Comparison of ENCODE assay signal across 9 cellular contexts in the genomic region with DNA sequence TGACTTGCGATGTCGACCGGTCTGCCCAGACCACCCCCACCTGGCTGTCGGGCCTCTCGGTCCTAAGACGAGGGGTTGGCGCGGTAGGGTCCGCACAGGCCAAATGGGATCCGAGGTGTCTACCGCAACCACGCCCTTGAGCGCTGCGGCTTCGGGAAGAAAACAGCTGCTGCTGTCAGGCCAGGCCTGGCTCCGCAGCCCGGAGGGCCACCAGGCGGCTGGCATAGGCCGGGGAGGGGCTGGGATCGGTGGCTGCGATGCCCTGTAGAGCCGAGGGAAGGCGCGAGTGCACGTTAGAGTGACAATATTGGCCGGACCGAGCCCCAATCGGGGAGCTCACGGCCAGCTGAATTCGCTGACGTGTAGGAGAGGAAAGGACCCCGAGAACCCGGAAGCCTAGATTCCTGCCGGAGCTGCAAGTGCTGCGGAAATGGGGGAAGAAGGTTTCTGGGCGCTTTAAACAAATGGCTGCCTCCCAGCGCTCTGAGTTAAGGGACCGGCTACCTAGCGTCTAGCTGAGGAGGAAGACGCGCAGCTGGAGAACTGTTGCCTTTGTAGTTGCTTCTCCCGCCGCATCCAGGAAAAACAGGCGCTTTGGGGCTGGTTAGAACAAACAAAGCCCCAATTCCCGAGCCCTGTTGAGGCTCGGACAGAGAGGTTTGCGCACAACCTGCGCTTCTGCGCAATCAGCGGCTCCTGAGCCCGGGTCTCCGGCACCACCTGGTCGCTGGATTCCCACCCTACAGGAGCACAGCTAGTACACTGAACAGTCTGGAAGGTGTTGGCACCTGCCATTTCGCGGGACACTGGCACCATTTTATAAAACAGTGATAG. TPM values are rescaled to one million over a fixed set of nuclear protein-coding genes. Genes with fewer than 3 reads are reported as not detected.
A peak's percentile ranks its signal among the peaks of the same experiment; 100 is the strongest.
DNase-seq lines count a peak whose midpoint lies in the region; FAIRE-seq and TF ChIP-seq lines count a peak whose summit lies in the region.
"Had no signal": no experiment of that assay in that cellular context is flagged by ENCODE, and none has a peak within 500 bp of the region (broad histone marks: within the 10 kb centered on the region; RNA-seq: fewer than 3 reads in every experiment).

No MANE protein-coding gene starts in this region.

- H2AFZ ChIP-seq in osteoblast (ENCODE audit: low read length): peak overlapping the region; percentile 81

- no peak overlapping the region for H3K27ac Mint-ChIP-seq in Caco-2 (ENCODE audit: unreplicated experiment)

- H3K4me3 ChIP-seq in NT2/D1 (ENCODE audit: insufficient read length, low read depth): peak overlapping the region; percentile 31
- H3K4me3 ChIP-seq in osteoblast (ENCODE audit: insufficient read depth, low read length): peak overlapping the region; percentile 61
- H3K4me3 ChIP-seq in Caco-2 (ENCODE audit: low read depth, low read length): no peak overlapping the region
- H3K4me3 ChIP-seq in effector memory CD4-positive, alpha-beta T cell (ENCODE audit: insufficient read depth, low read depth, low read length, poor library complexity, severe bottlenecking): no peak overlapping the region

- no peak for FAIRE-seq in D721Med (lab: Jason Lieb, UNC)
- no peak for FAIRE-seq in frontal cortex (lab: Jason Lieb, UNC)

- peaks cover 11% of the 10 kb centered on the region for H3K4me1 ChIP-seq in NT2/D1 (ENCODE audit: insufficient read depth, insufficient read length)
- H3K4me1 ChIP-seq in osteoblast (ENCODE audit: insufficient read depth, low read length): no peaks in the 10 kb centered on the region
- no peaks in the 10 kb centered on the region for H3K4me1 ChIP-seq in Caco-2
- no peaks in the 10 kb centered on the region for H3K4me1 ChIP-seq in effector memory CD4-positive, alpha-beta T cell (ENCODE audit: control insufficient read depth, insufficient read depth, low read length, poor library complexity, severe bottlenecking)

- TF ChIP-seq CTCF in D721Med (IDR thresholded peaks at IDR 0.05; ENCODE audit: insufficient read depth, missing control alignments) (peak; percentile 25), osteoblast (IDR thresholded peaks at IDR 0.05; ENCODE audit: extremely low read depth, low read depth, low read length) (no peak), Caco-2 (IDR thresholded peaks at IDR 0.05; ENCODE audit: insufficient read depth in 1 of 2, low read depth in 1 of 2, low read length in 1 of 2, severe bottlenecking in 1 of 2, unreplicated experiment in 1 of 2) (no peak)

- DNase-seq in D721Med (ENCODE audit: insufficient read length, low spot score) (no peak), NT2/D1 (ENCODE audit: low read depth, low spot score) (no peak), frontal cortex (ENCODE audit: low spot score in 2 of 2) (peak; percentile 77 to 85), osteoblast (ENCODE audit: insufficient read length, low spot score, missing footprints) (no peak), NCI-H446 (lab: John Stamatoyannopoulos, UW) (no peak), Caco-2 (no peak)
- no peak for DNase-seq in activated naive CD4-positive, alpha-beta T cell treated with anti-CD3 and anti-CD28 coated beads, Interleukin-2, amount 50 U/mL, for 16 hours
- DNase-seq in effector memory CD4-positive, alpha-beta T cell: no peak
- DNase-seq: activated gamma-delta T cell had no signal

- H3K36me3 ChIP-seq in NT2/D1 (ENCODE audit: insufficient read depth, insufficient read length, low read length) (no peaks in the 10 kb centered on the region), osteoblast (ENCODE audit: insufficient read depth, low read length) (no peaks in the 10 kb centered on the region), Caco-2 (ENCODE audit: control insufficient read depth, insufficient read depth, low read length) (no peaks in the 10 kb centered on the region)
- H3K36me3 ChIP-seq in effector memory CD4-positive, alpha-beta T cell (ENCODE audit: control insufficient read depth, insufficient read depth, low read length): no peaks in the 10 kb centered on the region

- no TSS peak for BruUV-seq in Caco-2 (replicated peaks; lab: Mats Ljungman, UMichigan)

- H4K20me1 ChIP-seq in osteoblast (ENCODE audit: insufficient read depth, low read length): no peaks in the 10 kb centered on the region

- peak overlapping the region; percentile 36 for H3K9ac ChIP-seq in NT2/D1 (ENCODE audit: insufficient read length, low read depth)

- H3K27me3 ChIP-seq in NT2/D1 (ENCODE audit: insufficient read depth, insufficient read length) (peaks cover 100% of the 10 kb centered on the region), osteoblast (ENCODE audit: insufficient read depth, low read length) (peaks cover 97% of the 10 kb centered on the region), Caco-2 (replicated peaks; ENCODE audit: control insufficient read depth, insufficient read depth, low read length) (no peaks in the 10 kb centered on the region)
- peaks cover 40% of the 10 kb centered on the region for H3K27me3 ChIP-seq in effector memory CD4-positive, alpha-beta T cell (replicated peaks; ENCODE audit: control insufficient read depth, insufficient read depth, low read length, poor library complexity, severe bottlenecking)

- no peaks in the 10 kb centered on the region for H3K27me3 Mint-ChIP-seq in Caco-2 (ENCODE audit: insufficient read depth, unreplicated experiment)

- H3K9me3 ChIP-seq in NT2/D1 (ENCODE audit: insufficient read depth, low read length) (peaks cover 10% of the 10 kb centered on the region; the same call in 1 of the 2 replicates), osteoblast (ENCODE audit: low read depth, low read length) (no peaks in the 10 kb centered on the region), Caco-2 (no peaks in the 10 kb centered on the region)
- H3K9me3 ChIP-seq in effector memory CD4-positive, alpha-beta T cell (ENCODE audit: control insufficient read depth, low read length): no peaks in the 10 kb centered on the region

- no peaks in the 10 kb centered on the region for H3K9me3 Mint-ChIP-seq in Caco-2 (ENCODE audit: unreplicated experiment)

- no peaks in the 10 kb centered on the region for H3K79me2 ChIP-seq in osteoblast (ENCODE audit: insufficient read depth, low read length)

- no peak overlapping the region for H3K4me3 Mint-ChIP-seq in Caco-2 (ENCODE audit: unreplicated experiment)

- CTCF ChIA-PET in Caco-2 (lab: Charles Lee): no interaction called here

- peak overlapping the region; percentile 77 for H3K4me2 ChIP-seq in osteoblast (ENCODE audit: insufficient read depth, low read length)

- H3K36me3 Mint-ChIP-seq in Caco-2 (ENCODE audit: insufficient read depth, unreplicated experiment): no peaks in the 10 kb centered on the region

- no peak overlapping the region for H3K27ac ChIP-seq in osteoblast (ENCODE audit: low read depth, low read length)
- H3K27ac ChIP-seq in effector memory CD4-positive, alpha-beta T cell (ENCODE audit: insufficient read depth, low read length, poor library complexity, severe bottlenecking): no peak overlapping the region

- POLR2A ChIA-PET in Caco-2 (lab: Charles Lee): no interaction called here

- H3K4me1 Mint-ChIP-seq in Caco-2 (ENCODE audit: low read depth, unreplicated experiment): no peaks in the 10 kb centered on the region

- intact Hi-C loops in Caco-2 (cut with micrococcal nuclease; ENCODE audit: unreplicated experiment): no loop called here

RNA-seq across cellular contexts. Expression of a gene that starts 14.0 kb away (rescaled TPM):
- 2.4 TPM for total RNA-seq in frontal cortex
- 0.29 and 0.72 TPM in 2 replicates for total RNA-seq in osteoblast
- not detected in 2 replicates for total RNA-seq in Caco-2 (2022)

RNA-seq across cellular contexts. Expression of a gene that starts 16.9 kb away (rescaled TPM):
- total RNA-seq in frontal cortex (20.0 TPM), osteoblast (2.1 and 3.6 TPM in 2 replicates), Caco-2 (2022) (not detected in 2 replicates)

Comparison
In these comparisons a context has a peak if more than half of its experiments do, and no peak if none do; other contexts are left out.
1. DNase-seq: peak in frontal cortex (2 of 2); none in D721Med (single experiment), NT2/D1 (single experiment), osteoblast (single experiment), NCI-H446 (0 of 2), Caco-2 (0 of 2), activated naive CD4-positive, alpha-beta T cell treated with anti-CD3 and anti-CD28 coated beads, Interleukin-2, amount 50 U/mL, for 16 hours (single experiment) and effector memory CD4-positive, alpha-beta T cell (0 of 3).
2. H3K4me3 ChIP-seq: peak in NT2/D1 (single experiment) and osteoblast (single experiment); none in Caco-2 (single experiment) and effector memory CD4-positive, alpha-beta T cell (single experiment).